Comparison of ENCODE assay signal across 1 cellular context in genomic region chr18:76493213-76494107, GRCh38.
TF ChIP-seq lines count a peak whose summit lies in the region.

No MANE protein-coding gene starts in this region.

TF ChIP-seq in H1, 55 proteins besides CTCF, POLR2A, EP300 and RAD21 (continued from another document):
- no peak for TF ChIP-seq ZNF274 (IDR thresholded peaks at IDR 0.05; ENCODE audit: borderline replicate concordance, extremely low read depth, low read length)
